8 cellular contexts compared by ENCODE assay signal in the genomic region with DNA sequence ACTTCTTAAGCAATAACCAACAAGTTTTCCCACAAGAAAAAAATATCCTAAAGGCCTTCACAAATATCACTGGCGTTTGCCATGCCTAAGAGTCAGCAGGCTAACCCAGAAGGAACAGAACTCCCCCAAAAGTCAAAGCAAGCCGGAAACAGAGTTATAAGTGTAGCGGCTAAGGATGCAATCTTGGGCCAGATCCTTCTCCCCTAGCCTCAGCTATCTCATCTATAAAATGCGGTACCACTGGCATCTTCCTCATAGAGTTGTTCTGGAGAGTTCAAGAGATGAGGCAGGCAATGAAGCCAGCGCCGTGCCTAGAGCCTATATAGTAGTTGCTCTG. TPM values are rescaled to one million over a fixed set of nuclear protein-coding genes. Genes with fewer than 3 reads are reported as not detected.
A peak's percentile ranks its signal among the peaks of the same experiment; 100 is the strongest.
DNase-seq lines count a peak whose midpoint lies in the region; ATAC-seq and TF ChIP-seq lines count a peak whose summit lies in the region.

No MANE protein-coding gene starts in this region.

- no peaks in the 10 kb centered on the region for H3K27me3 ChIP-seq in dorsolateral prefrontal cortex

- H3K27ac ChIP-seq in C4-2B (peak overlapping the region; percentile 84), dorsolateral prefrontal cortex (peak overlapping the region in 38 of 59 donors; percentile 49 to 89 (median 80))

- H3K27ac Mint-ChIP-seq in nephron = peak overlapping the region; percentile 17 to 78 (median 78)

- ATAC-seq in HG03095 (IDR thresholded peaks at IDR 0.05; ENCODE audit: unreplicated experiment) = no peak

- peaks cover 11% of the 10 kb centered on the region for H3K36me3 Mint-ChIP-seq in nephron (ENCODE audit: low read depth)

- TF ChIP-seq CTCF in C4-2B (conservative IDR thresholded peaks at IDR 0.05) = no peak
- no peak for TF ChIP-seq CTCF in LNCaP clone FGC (IDR thresholded peaks at IDR 0.05; ENCODE audit: control insufficient read depth, extremely low read depth, insufficient read depth)
- no peak for TF ChIP-seq CTCF in dorsolateral prefrontal cortex (IDR thresholded peaks at IDR 0.05 in 54 of 56, conservative IDR thresholded peaks at IDR 0.05 in 2 of 56; ENCODE audit: low read depth in 1 of 56, partially characterized antibody in 56 of 56)
- no peak for TF ChIP-seq CTCF in nephron (IDR thresholded peaks at IDR 0.05; ENCODE audit: unreplicated experiment in 3 of 3)

- no peaks in the 10 kb centered on the region for H3K27me3 Mint-ChIP-seq in nephron (ENCODE audit: low read depth)

- H3K4me1 Mint-ChIP-seq in nephron = peaks cover 47% of the 10 kb centered on the region

- H3K4me3 ChIP-seq in LNCaP clone FGC (ENCODE audit: low read depth, low read length) (peak overlapping the region; percentile 68), dorsolateral prefrontal cortex (peak overlapping the region; percentile 63 to 94 (median 86))

- intact Hi-C loops in dorsolateral prefrontal cortex (cut with DNase I) = no loop called here

- DNase-seq in LNCaP clone FGC (ENCODE audit: low read depth) (no peak), dorsolateral prefrontal cortex (no peak), NCI-H2227 treated with DMSO at 0.1 percent for 48 hours (lab: John Stamatoyannopoulos, UW) (no peak), NCI-H748 (lab: John Stamatoyannopoulos, UW; ENCODE audit: unreplicated experiment) (no peak), KG1 (lab: John Stamatoyannopoulos, UW) (no peak)

- H3K9me3 Mint-ChIP-seq in nephron = no peaks in the 10 kb centered on the region

- peak overlapping the region; percentile 90 to 99 (median 97) for H3K4me3 Mint-ChIP-seq in nephron

RNA-seq across cellular contexts. Expression of gene DPM2, which starts 0.6 kb away (rescaled TPM):
- total RNA-seq in dorsolateral prefrontal cortex = 10 to 100 TPM; 23.7 to 41.9 (median 31.9) TPM

RNA-seq across cellular contexts. Expression of gene PIP5KL1, which starts 6.4 kb away (rescaled TPM):
- 10 to 100 TPM in 5 of 120 experiments, 1 to 10 TPM in 115; 1.2 to 13.2 (median 5.0) TPM for total RNA-seq in dorsolateral prefrontal cortex

RNA-seq across cellular contexts. Expression of gene ST6GALNAC4, which starts 20.2 kb away (rescaled TPM):
- total RNA-seq in dorsolateral prefrontal cortex = 10 to 100 TPM; 13.2 to 58.0 (median 23.6) TPM

RNA-seq across cellular contexts. Expression of gene ST6GALNAC6, which starts 37.6 kb away (rescaled TPM):
- 100 to 1,000 TPM in 113 of 120 experiments, 10 to 100 TPM in 7; 52.7 to 225 (median 137) TPM for total RNA-seq in dorsolateral prefrontal cortex

RNA-seq across cellular contexts. Expression of gene EEIG1, which starts 43.8 kb away (rescaled TPM):
- 100 to 1,000 TPM in 117 of 120 experiments, 10 to 100 TPM in 3; 73.1 to 300 (median 141) TPM for total RNA-seq in dorsolateral prefrontal cortex
